In the genomic region with DNA sequence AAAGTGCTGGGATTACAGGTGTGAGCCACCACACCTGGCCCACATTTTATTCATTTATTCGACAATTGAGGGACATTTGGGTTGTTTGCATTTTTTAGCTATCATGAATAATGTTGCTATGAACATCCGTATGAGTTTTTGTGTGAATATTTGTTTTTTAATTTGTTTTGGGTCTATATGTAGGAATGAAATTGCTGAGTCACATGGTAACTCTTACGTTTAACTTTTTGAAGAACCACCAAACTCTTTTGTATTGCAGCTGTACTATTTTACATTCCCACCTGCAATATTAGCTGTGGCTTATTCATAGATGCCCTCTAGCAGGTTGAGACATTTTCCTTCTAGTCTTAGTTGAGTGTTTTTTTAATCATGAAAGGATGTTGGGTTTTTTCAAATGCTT, we compare ENCODE assay signal across 16 cellular contexts. TPM values are rescaled to one million over a fixed set of nuclear protein-coding genes. Genes with fewer than 3 reads are reported as not detected.
"Had no signal": no experiment of that assay in that cellular context is flagged by ENCODE, and none has a peak within 500 bp of the region (broad histone marks: within the 10 kb centered on the region; RNA-seq: fewer than 3 reads in every experiment).

No MANE protein-coding gene starts in this region.

- ATAC-seq: gastrocnemius medialis, heart right ventricle had no signal

- H3K27me3 ChIP-seq: esophagus muscularis mucosa, gastrocnemius medialis, heart right ventricle, suprapubic skin, thyroid gland, upper lobe of left lung, uterus had no signal

- H3K4me2 ChIP-seq: smooth muscle cell had no signal

- DNase-seq: effector memory CD4-positive, alpha-beta T cell; gastrocnemius medialis; heart right ventricle; hypothalamus; kidney glomerular epithelial cell; mesendoderm; naive B cell; stimulated activated CD4-positive, alpha-beta T cell treated with anti-CD3 and anti-CD28 coated beads, Interleukin-2, amount 100 ng/mL, for 48 hours; stimulated activated naive CD4-positive, alpha-beta T cell treated with Interleukin-2 at 50 U/mL for 16 hours; thyroid gland; upper lobe of left lung had no signal

- H3K4me3 ChIP-seq: esophagus muscularis mucosa, gastrocnemius medialis, heart right ventricle, smooth muscle cell, suprapubic skin, thyroid gland, upper lobe of left lung, uterus had no signal

- H3K36me3 ChIP-seq: uterus had no signal

- H3K27ac ChIP-seq: suprapubic skin, thyroid gland, uterus had no signal

- H3K9me3 ChIP-seq: gastrocnemius medialis, suprapubic skin, thyroid gland, upper lobe of left lung had no signal

RNA-seq across cellular contexts. Expression of a gene that starts 14.4 kb away (rescaled TPM):
- polyA plus RNA-seq: neural cell had no signal

RNA-seq across cellular contexts. Expression of a gene that starts 58.4 kb away (rescaled TPM):
- polyA plus RNA-seq: neural cell had no signal
